2 cellular contexts compared by ENCODE assay signal in genomic region chr14:67620217-67620789, GRCh38.
TF ChIP-seq lines count a peak whose summit lies in the region.

No MANE protein-coding gene starts in this region.

TF ChIP-seq in SK-N-SH, 30 proteins besides CTCF, POLR2A, EP300 and RAD21:
- TF ChIP-seq, protein P1, sequence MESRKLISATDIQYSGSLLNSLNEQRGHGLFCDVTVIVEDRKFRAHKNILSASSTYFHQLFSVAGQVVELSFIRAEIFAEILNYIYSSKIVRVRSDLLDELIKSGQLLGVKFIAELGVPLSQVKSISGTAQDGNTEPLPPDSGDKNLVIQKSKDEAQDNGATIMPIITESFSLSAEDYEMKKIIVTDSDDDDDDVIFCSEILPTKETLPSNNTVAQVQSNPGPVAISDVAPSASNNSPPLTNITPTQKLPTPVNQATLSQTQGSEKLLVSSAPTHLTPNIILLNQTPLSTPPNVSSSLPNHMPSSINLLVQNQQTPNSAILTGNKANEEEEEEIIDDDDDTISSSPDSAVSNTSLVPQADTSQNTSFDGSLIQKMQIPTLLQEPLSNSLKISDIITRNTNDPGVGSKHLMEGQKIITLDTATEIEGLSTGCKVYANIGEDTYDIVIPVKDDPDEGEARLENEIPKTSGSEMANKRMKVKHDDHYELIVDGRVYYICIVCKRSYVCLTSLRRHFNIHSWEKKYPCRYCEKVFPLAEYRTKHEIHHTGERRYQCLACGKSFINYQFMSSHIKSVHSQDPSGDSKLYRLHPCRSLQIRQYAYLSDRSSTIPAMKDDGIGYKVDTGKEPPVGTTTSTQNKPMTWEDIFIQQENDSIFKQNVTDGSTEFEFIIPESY (IDR thresholded peaks at IDR 0.05; ENCODE audit: borderline replicate concordance, low read depth): no peak
- TF ChIP-seq MXI1 (IDR thresholded peaks at IDR 0.05; ENCODE audit: low read depth, low read length) (no peak), SMC3 (IDR thresholded peaks at IDR 0.05; ENCODE audit: low read depth, low read length) (no peak), RXRA (IDR thresholded peaks at IDR 0.05; ENCODE audit: borderline replicate concordance, low read depth) (no peak), REST (IDR thresholded peaks at IDR 0.05; ENCODE audit: low read depth, low read length) (no peak), JUND (IDR thresholded peaks at IDR 0.05) (no peak)

TF ChIP-seq in SK-N-SH treated with all-trans-retinoic acid at 6 μM for 48 hours, 23 proteins besides CTCF, POLR2A, EP300 and RAD21 (continued from another document):
- TF ChIP-seq CSRNP3 (CRISPR knock-in tag; IDR thresholded peaks at IDR 0.05): no peak
- no peak for TF ChIP-seq TCF4 (CRISPR knock-in tag; IDR thresholded peaks at IDR 0.05; ENCODE audit: borderline replicate concordance)
- no peak for TF ChIP-seq ZFP30 (CRISPR knock-in tag; IDR thresholded peaks at IDR 0.05)
- no peak for TF ChIP-seq ISL1 (CRISPR knock-in tag; IDR thresholded peaks at IDR 0.05)
- TF ChIP-seq RARB (CRISPR knock-in tag; IDR thresholded peaks at IDR 0.05): no peak
- no peak for TF ChIP-seq ZNF70 (CRISPR knock-in tag; IDR thresholded peaks at IDR 0.05)
- TF ChIP-seq SNAI2 (CRISPR knock-in tag; IDR thresholded peaks at IDR 0.05): no peak
- no peak for TF ChIP-seq ZFP3 (CRISPR knock-in tag; IDR thresholded peaks at IDR 0.05)
- TF ChIP-seq TSHZ2 (CRISPR knock-in tag; IDR thresholded peaks at IDR 0.05): no peak
- TF ChIP-seq CSDC2 (CRISPR knock-in tag; IDR thresholded peaks at IDR 0.05): no peak
- no peak for TF ChIP-seq TOX (CRISPR knock-in tag; IDR thresholded peaks at IDR 0.05; ENCODE audit: borderline replicate concordance)
- no peak for TF ChIP-seq ZC3H10 (CRISPR knock-in tag; IDR thresholded peaks at IDR 0.05)
- TF ChIP-seq, protein P2, sequence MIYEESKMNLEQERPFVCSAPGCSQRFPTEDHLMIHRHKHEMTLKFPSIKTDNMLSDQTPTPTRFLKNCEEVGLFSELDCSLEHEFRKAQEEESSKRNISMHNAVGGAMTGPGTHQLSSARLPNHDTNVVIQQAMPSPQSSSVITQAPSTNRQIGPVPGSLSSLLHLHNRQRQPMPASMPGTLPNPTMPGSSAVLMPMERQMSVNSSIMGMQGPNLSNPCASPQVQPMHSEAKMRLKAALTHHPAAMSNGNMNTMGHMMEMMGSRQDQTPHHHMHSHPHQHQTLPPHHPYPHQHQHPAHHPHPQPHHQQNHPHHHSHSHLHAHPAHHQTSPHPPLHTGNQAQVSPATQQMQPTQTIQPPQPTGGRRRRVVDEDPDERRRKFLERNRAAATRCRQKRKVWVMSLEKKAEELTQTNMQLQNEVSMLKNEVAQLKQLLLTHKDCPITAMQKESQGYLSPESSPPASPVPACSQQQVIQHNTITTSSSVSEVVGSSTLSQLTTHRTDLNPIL (CRISPR knock-in tag; IDR thresholded peaks at IDR 0.05; ENCODE audit: low read depth): no peak
